ENCODE assay signal across 15 cellular contexts in genomic region chr4:101885574-101885973, GRCh38.
A peak's percentile ranks its signal among the peaks of the same experiment; 100 is the strongest.
DNase-seq lines count a peak whose midpoint lies in the region; ATAC-seq and TF ChIP-seq lines count a peak whose summit lies in the region.
"Had no signal": no experiment of that assay in that cellular context is flagged by ENCODE, and none has a peak within 500 bp of the region (broad histone marks: within the 10 kb centered on the region; RNA-seq: fewer than 3 reads in every experiment).

No MANE protein-coding gene starts in this region.

- H3K27me3 ChIP-seq in PC-3 (ENCODE audit: low read length), result no peaks in the 10 kb centered on the region
- H3K27me3 ChIP-seq in liver (ENCODE audit: control insufficient read depth in 4 of 4, insufficient read depth in 4 of 4, low read length in 3 of 4), result no peaks in the 10 kb centered on the region

- no peaks in the 10 kb centered on the region for H3F3A ChIP-seq in PC-3 (ENCODE audit: low read length, unreplicated experiment)

- ATAC-seq in PC-3, result peak; percentile 100
- ATAC-seq in GM18868 (IDR thresholded peaks at IDR 0.05; ENCODE audit: unreplicated experiment), result no peak
- ATAC-seq in GM21723 (IDR thresholded peaks at IDR 0.05; ENCODE audit: unreplicated experiment), result no peak
- ATAC-seq: effector memory CD8-positive, alpha-beta T cell; naive thymus-derived CD8-positive, alpha-beta T cell had no signal

- H3K36me3 ChIP-seq in PC-3 (ENCODE audit: low read depth, low read length), result no peaks in the 10 kb centered on the region
- no peaks in the 10 kb centered on the region for H3K36me3 ChIP-seq in liver (ENCODE audit: control insufficient read depth in 4 of 4, insufficient read depth in 3 of 4, low read depth in 1 of 4, low read length in 3 of 4)

- H3K4me3 ChIP-seq in PC-3 (ENCODE audit: low read length) (no peak overlapping the region), liver (ENCODE audit: low read depth in 1 of 3, low read length in 3 of 3) (no peak overlapping the region)

- H3K9me2 ChIP-seq in PC-3 (replicated peaks; ENCODE audit: low read length), result no peaks in the 10 kb centered on the region

- H3K27me3 Mint-ChIP-seq in osteocyte (ENCODE audit: unreplicated experiment), result no peaks in the 10 kb centered on the region
- H3K27me3 Mint-ChIP-seq: activated naive CD8-positive, alpha-beta T cell treated with anti-CD3 and anti-CD28 coated beads for 36 hours; effector memory CD8-positive, alpha-beta T cell; naive thymus-derived CD8-positive, alpha-beta T cell had no signal

- no peak overlapping the region for H3K4me2 ChIP-seq in PC-3 (ENCODE audit: low read length)

- WGBS in liver, result 36% methylated on average over 2 of the region's 2 CpGs

- DNase-seq in AML-193 (lab: John Stamatoyannopoulos, UW), result peak; percentile 65 to 66
- DNase-seq in GF-D8 (lab: John Stamatoyannopoulos, UW), result peak; percentile 15
- peak; percentile 81 for DNase-seq in PC-3
- DNase-seq in DMS 273 treated with DMSO at 0.1 percent for 48 hours (lab: John Stamatoyannopoulos, UW), result no peak
- no peak for DNase-seq in osteocyte (ENCODE audit: extremely low spot score, unreplicated experiment)
- DNase-seq: activated CD4-positive, alpha-beta T cell treated with anti-CD3 and anti-CD28 coated beads, Interleukin-2, amount 50 U/mL, for 48 hours; activated naive CD8-positive, alpha-beta T cell treated with anti-CD3 and anti-CD28 coated beads for 36 hours; activated T-cell treated with anti-CD3 and anti-CD28 coated beads, Interleukin-2, amount 50 U/mL, for 48 hours; effector memory CD8-positive, alpha-beta T cell; naive thymus-derived CD8-positive, alpha-beta T cell; NCI-H2107; retina had no signal

- H3K27ac Mint-ChIP-seq in osteocyte (ENCODE audit: unreplicated experiment), result no peak overlapping the region
- H3K27ac Mint-ChIP-seq: activated naive CD8-positive, alpha-beta T cell treated with anti-CD3 and anti-CD28 coated beads for 36 hours; effector memory CD8-positive, alpha-beta T cell; naive thymus-derived CD8-positive, alpha-beta T cell had no signal

- H2AFZ ChIP-seq in PC-3 (ENCODE audit: low read length), result no peak overlapping the region

- no peaks in the 10 kb centered on the region for H3K79me2 ChIP-seq in PC-3 (ENCODE audit: low read length)

- peaks cover 12% of the 10 kb centered on the region for H3K4me1 ChIP-seq in PC-3 (ENCODE audit: insufficient read depth, low read length)
- H3K4me1 ChIP-seq in liver (ENCODE audit: control insufficient read depth in 4 of 4, insufficient read depth in 4 of 4, low read length in 3 of 4), result peaks cover 0 to 1% (median 0%) of the 10 kb centered on the region in 4 donors

- CTCF ChIA-PET in PC-3 (lab: Charles Lee), result no interaction called here

- BruUV-seq in PC-3 (replicated peaks; lab: Mats Ljungman, UMichigan), result no TSS peak

- H3K9me3 ChIP-seq in PC-3 (ENCODE audit: low read length) (no peaks in the 10 kb centered on the region), liver (ENCODE audit: control insufficient read depth in 4 of 4, low read length in 3 of 4) (no peaks in the 10 kb centered on the region)

- H3K9me3 Mint-ChIP-seq in osteocyte (ENCODE audit: unreplicated experiment), result peaks cover 11% of the 10 kb centered on the region
- H3K9me3 Mint-ChIP-seq: activated naive CD8-positive, alpha-beta T cell treated with anti-CD3 and anti-CD28 coated beads for 36 hours had no signal

- H3K4me1 Mint-ChIP-seq in osteocyte (ENCODE audit: unreplicated experiment), result no peaks in the 10 kb centered on the region
- H3K4me1 Mint-ChIP-seq: activated naive CD8-positive, alpha-beta T cell treated with anti-CD3 and anti-CD28 coated beads for 36 hours; naive thymus-derived CD8-positive, alpha-beta T cell had no signal

- no peak overlapping the region for H3K4me3 Mint-ChIP-seq in osteocyte (ENCODE audit: unreplicated experiment)
- H3K4me3 Mint-ChIP-seq: activated naive CD8-positive, alpha-beta T cell treated with anti-CD3 and anti-CD28 coated beads for 36 hours; effector memory CD8-positive, alpha-beta T cell; naive thymus-derived CD8-positive, alpha-beta T cell had no signal

- TF ChIP-seq RAD21 in liver (IDR thresholded peaks at IDR 0.05), result no peak

- no peaks in the 10 kb centered on the region for H4K20me1 ChIP-seq in PC-3 (ENCODE audit: low read length)

- POLR2A ChIA-PET in PC-3 (lab: Charles Lee; ENCODE audit: unreplicated experiment), result no interaction called here

- H3K27ac ChIP-seq in PC-3 (ENCODE audit: low read length), result peak overlapping the region; percentile 40
- no peak overlapping the region for H3K27ac ChIP-seq in liver (ENCODE audit: low read depth in 1 of 2, low read length in 2 of 2)

- H3K36me3 Mint-ChIP-seq in osteocyte (ENCODE audit: unreplicated experiment), result no peaks in the 10 kb centered on the region
- H3K36me3 Mint-ChIP-seq: activated naive CD8-positive, alpha-beta T cell treated with anti-CD3 and anti-CD28 coated beads for 36 hours; naive thymus-derived CD8-positive, alpha-beta T cell had no signal

- H3K9ac ChIP-seq in PC-3 (ENCODE audit: low read length), result no peak overlapping the region
- H3K9ac ChIP-seq in liver (ENCODE audit: low read depth in 1 of 2, low read length in 2 of 2), result no peak overlapping the region

- TF ChIP-seq CTCF in PC-3 (conservative IDR thresholded peaks at IDR 0.05; ENCODE audit: low read depth, low read length) (no peak), liver (IDR thresholded peaks at IDR 0.05; ENCODE audit: low read depth, low read length, missing input control) (no peak), osteocyte (IDR thresholded peaks at IDR 0.05) (no peak)

- intact Hi-C loops in PC-3 (cut with micrococcal nuclease), result no loop called here

TF ChIP-seq in liver, 16 proteins besides CTCF, POLR2A, EP300 and RAD21:
- TF ChIP-seq RXRA (IDR thresholded peaks at IDR 0.05), result no peak
- TF ChIP-seq FOXA1 (IDR thresholded peaks at IDR 0.05), result peak; percentile 45
- peak; percentile 26 for TF ChIP-seq FOXA2 (IDR thresholded peaks at IDR 0.05)
- peak in 1 of 2 donors; percentile 15 for TF ChIP-seq HNF4A (conservative IDR thresholded peaks at IDR 0.05)

Comparison
In these comparisons a context has a peak if more than half of its experiments do, and no peak if none do; other contexts are left out.
1. DNase-seq: peak in AML-193 (2 of 2), GF-D8 (single experiment) and PC-3 (single experiment); none in DMS 273 treated with DMSO at 0.1 percent for 48 hours (single experiment) and osteocyte (single experiment).